1 cellular context compared by ENCODE assay signal in the genomic region with DNA sequence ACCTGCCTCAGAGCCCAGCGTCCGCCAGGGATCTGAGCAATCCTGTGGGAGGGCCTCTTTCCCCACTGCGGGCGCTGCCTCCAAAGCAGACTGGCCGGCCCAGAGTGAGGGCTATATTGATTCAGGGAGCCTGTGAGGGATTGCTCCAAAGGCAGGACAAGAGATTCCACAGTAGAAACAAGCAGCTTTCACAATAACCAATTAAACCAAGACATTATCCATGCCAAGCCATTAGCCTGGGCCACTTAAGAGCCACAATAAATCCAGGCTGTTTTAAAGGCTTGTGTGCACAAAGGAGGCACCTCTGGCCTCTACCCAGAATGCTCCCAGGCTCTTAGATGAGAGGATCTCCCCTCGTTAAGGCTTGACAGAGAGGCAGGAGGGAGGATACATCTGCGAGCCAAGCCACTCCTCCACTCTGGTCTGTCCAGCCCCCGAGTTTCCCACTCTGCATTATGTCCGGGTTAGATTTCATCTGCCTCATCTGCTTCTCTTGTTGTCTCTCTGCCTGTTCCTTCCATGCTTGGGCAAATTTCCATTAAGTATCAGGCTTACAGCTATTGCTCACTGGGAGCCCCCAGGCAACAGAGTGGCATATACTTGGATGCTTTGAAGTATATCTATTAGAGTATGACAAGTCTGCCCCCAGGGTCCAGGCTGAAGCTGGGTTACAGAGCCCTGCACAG.
TF ChIP-seq lines count a peak whose summit lies in the region.

No MANE protein-coding gene starts in this region.

TF ChIP-seq in IMR-90, 13 proteins besides CTCF, POLR2A, EP300 and RAD21 (continued from another document):
- no peak for TF ChIP-seq MXI1 (IDR thresholded peaks at IDR 0.05; ENCODE audit: borderline replicate concordance, low read depth, low read length)
- no peak for TF ChIP-seq RFX5 (IDR thresholded peaks at IDR 0.05; ENCODE audit: low read depth, low read length)
- no peak for TF ChIP-seq CEBPB (IDR thresholded peaks at IDR 0.05; ENCODE audit: low read depth, low read length)
- TF ChIP-seq SMC3 (IDR thresholded peaks at IDR 0.05; ENCODE audit: low read depth, low read length): no peak
- TF ChIP-seq BHLHE40 (IDR thresholded peaks at IDR 0.05; ENCODE audit: low read depth, low read length): no peak
- no peak for TF ChIP-seq FOS (IDR thresholded peaks at IDR 0.05; ENCODE audit: low read depth, low read length)
- TF ChIP-seq MAFK (IDR thresholded peaks at IDR 0.05; ENCODE audit: low read depth, low read length): no peak
- TF ChIP-seq, protein P1, sequence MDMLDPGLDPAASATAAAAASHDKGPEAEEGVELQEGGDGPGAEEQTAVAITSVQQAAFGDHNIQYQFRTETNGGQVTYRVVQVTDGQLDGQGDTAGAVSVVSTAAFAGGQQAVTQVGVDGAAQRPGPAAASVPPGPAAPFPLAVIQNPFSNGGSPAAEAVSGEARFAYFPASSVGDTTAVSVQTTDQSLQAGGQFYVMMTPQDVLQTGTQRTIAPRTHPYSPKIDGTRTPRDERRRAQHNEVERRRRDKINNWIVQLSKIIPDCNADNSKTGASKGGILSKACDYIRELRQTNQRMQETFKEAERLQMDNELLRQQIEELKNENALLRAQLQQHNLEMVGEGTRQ (IDR thresholded peaks at IDR 0.05; ENCODE audit: low read depth, low read length): no peak
